9 cellular contexts compared by ENCODE assay signal in the genomic region with DNA sequence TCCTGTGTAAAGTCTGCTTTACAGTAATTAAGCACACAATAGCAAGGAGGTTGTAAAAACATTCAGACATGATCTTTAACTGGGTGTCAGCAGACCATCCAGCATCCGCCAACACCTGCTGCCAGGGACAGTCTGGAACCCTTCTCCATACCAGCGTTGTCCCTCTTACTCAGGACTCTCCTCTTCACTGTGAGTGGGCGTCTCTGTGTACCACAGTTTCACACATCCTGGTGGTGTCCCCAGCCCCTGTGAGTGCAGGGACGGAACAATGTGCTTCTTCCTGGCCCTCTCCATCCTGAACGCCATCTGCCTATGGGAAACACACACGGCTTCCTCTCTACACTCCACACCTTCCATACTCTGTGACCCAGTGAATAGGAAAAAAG.
DNase-seq lines count a peak whose midpoint lies in the region; ATAC-seq and TF ChIP-seq lines count a peak whose summit lies in the region.
"Had no signal": no experiment of that assay in that cellular context is flagged by ENCODE, and none has a peak within 500 bp of the region (broad histone marks: within the 10 kb centered on the region; RNA-seq: fewer than 3 reads in every experiment).

No MANE protein-coding gene starts in this region.

- TF ChIP-seq POLR2A in suprapubic skin (IDR thresholded peaks at IDR 0.05): no peak

- no peaks in the 10 kb centered on the region for H3K9me3 ChIP-seq in suprapubic skin

- no peak for ATAC-seq in HG03097 (IDR thresholded peaks at IDR 0.05; ENCODE audit: low FRiP score, unreplicated experiment)
- ATAC-seq in HG03439 (IDR thresholded peaks at IDR 0.05; ENCODE audit: unreplicated experiment): no peak

- H3K9me3 Mint-ChIP-seq in activated CD4-positive, alpha-beta T cell treated with anti-CD3 and anti-CD28 coated beads, Interleukin-2, amount 10 ng/mL, durations not matched to agents 7 days and 5 days: no peaks in the 10 kb centered on the region
- no peaks in the 10 kb centered on the region for H3K9me3 Mint-ChIP-seq in endothelial cell (ENCODE audit: unreplicated experiment)

- CTCF ChIA-PET in activated CD4-positive, alpha-beta T cell treated with anti-CD3 and anti-CD28 coated beads, Interleukin-2, amount 10 ng/mL, durations not matched to agents 7 days and 5 days (lab: Charles Lee): no interaction called here

- H3K4me3 Mint-ChIP-seq in activated CD4-positive, alpha-beta T cell treated with anti-CD3 and anti-CD28 coated beads, Interleukin-2, amount 10 ng/mL, durations not matched to agents 7 days and 5 days: no peak overlapping the region
- H3K4me3 Mint-ChIP-seq in endothelial cell (ENCODE audit: unreplicated experiment): no peak overlapping the region

- no peak overlapping the region for H3K4me3 ChIP-seq in suprapubic skin

- H3K36me3 Mint-ChIP-seq in activated CD4-positive, alpha-beta T cell treated with anti-CD3 and anti-CD28 coated beads, Interleukin-2, amount 10 ng/mL, durations not matched to agents 7 days and 5 days (ENCODE audit: low read depth): peaks cover 10% of the 10 kb centered on the region
- peaks cover 11% of the 10 kb centered on the region for H3K36me3 Mint-ChIP-seq in endothelial cell (ENCODE audit: low read depth, unreplicated experiment)

- 59% methylated on average over 6 of the region's 6 CpGs for WGBS in suprapubic skin

- peaks cover 53% of the 10 kb centered on the region for H3K4me1 Mint-ChIP-seq in activated CD4-positive, alpha-beta T cell treated with anti-CD3 and anti-CD28 coated beads, Interleukin-2, amount 10 ng/mL, durations not matched to agents 7 days and 5 days
- H3K4me1 Mint-ChIP-seq in endothelial cell (ENCODE audit: unreplicated experiment): peaks cover 13% of the 10 kb centered on the region

- TF ChIP-seq CTCF in endothelial cell (IDR thresholded peaks at IDR 0.05; ENCODE audit: unreplicated experiment) (no peak), suprapubic skin (IDR thresholded peaks at IDR 0.05) (no peak)

- no peaks in the 10 kb centered on the region for H3K27me3 Mint-ChIP-seq in activated CD4-positive, alpha-beta T cell treated with anti-CD3 and anti-CD28 coated beads, Interleukin-2, amount 10 ng/mL, durations not matched to agents 7 days and 5 days
- H3K27me3 Mint-ChIP-seq in endothelial cell (ENCODE audit: unreplicated experiment): no peaks in the 10 kb centered on the region

- no peak overlapping the region for H3K27ac ChIP-seq in suprapubic skin
- H3K27ac ChIP-seq: C4-2B had no signal

- H3K36me3 ChIP-seq in suprapubic skin: peaks cover 54% of the 10 kb centered on the region

- TF ChIP-seq EP300 in suprapubic skin (IDR thresholded peaks at IDR 0.05): no peak

- POLR2A ChIA-PET in activated CD4-positive, alpha-beta T cell treated with anti-CD3 and anti-CD28 coated beads, Interleukin-2, amount 10 ng/mL, durations not matched to agents 7 days and 5 days (lab: Charles Lee): no interaction called here

- no peak for DNase-seq in activated CD4-positive, alpha-beta T cell treated with anti-CD3 and anti-CD28 coated beads, Interleukin-2, amount 10 ng/mL, durations not matched to agents 7 days and 5 days
- no peak for DNase-seq in activated CD4-positive, alpha-beta T cell treated with anti-CD3 and anti-CD28 coated beads, Interleukin-2, amount 50 U/mL, for 4 hours
- DNase-seq in NCI-H2196 (lab: John Stamatoyannopoulos, UW; ENCODE audit: unreplicated experiment): peak; percentile 59
- no peak for DNase-seq in endothelial cell (ENCODE audit: low spot score)
- DNase-seq in suprapubic skin (ENCODE audit: low spot score in 2 of 2): peak; percentile 48 to 52
- DNase-seq in cortex of kidney (lab: John Stamatoyannopoulos, UW): no peak

- H3K27me3 ChIP-seq in suprapubic skin: no peaks in the 10 kb centered on the region

- peaks cover 8% of the 10 kb centered on the region for H3K4me1 ChIP-seq in suprapubic skin

- peak overlapping the region; percentile 72 for H3K27ac Mint-ChIP-seq in activated CD4-positive, alpha-beta T cell treated with anti-CD3 and anti-CD28 coated beads, Interleukin-2, amount 10 ng/mL, durations not matched to agents 7 days and 5 days
- peak overlapping the region; percentile 25 for H3K27ac Mint-ChIP-seq in endothelial cell (ENCODE audit: unreplicated experiment)

Comparison
In these comparisons a context has a peak if more than half of its experiments do, and no peak if none do; other contexts are left out.
1. DNase-seq: peak in NCI-H2196 (single experiment) and suprapubic skin (2 of 2); none in activated CD4-positive, alpha-beta T cell treated with anti-CD3 and anti-CD28 coated beads, Interleukin-2, amount 10 ng/mL, durations not matched to agents 7 days and 5 days (single experiment), activated CD4-positive, alpha-beta T cell treated with anti-CD3 and anti-CD28 coated beads, Interleukin-2, amount 50 U/mL, for 4 hours (0 of 2), endothelial cell (single experiment) and cortex of kidney (single experiment).